1 cellular context compared by ENCODE assay signal in genomic region chr4:139083533-139084424, GRCh38.
TF ChIP-seq lines count a peak whose summit lies in the region.

No MANE protein-coding gene starts in this region.

TF ChIP-seq in HepG2, 621 proteins besides CTCF, POLR2A, EP300 and RAD21 (continued from another document and continues in another):
- TF ChIP-seq HIC2 (CRISPR knock-in tag; IDR thresholded peaks at IDR 0.05; ENCODE audit: low read depth) (0 out of 2 replicates have a peak, but pooled peaks have one; percentile 30), RBM39 (IDR thresholded peaks at IDR 0.05; ENCODE audit: low read depth, low read length, poor library complexity, severe bottlenecking) (peak; percentile 35), ZNF333 (CRISPR knock-in tag; IDR thresholded peaks at IDR 0.05; ENCODE audit: borderline replicate concordance) (peak; percentile 89; the same call in 1 of the 2 replicates), SALL2 (CRISPR knock-in tag; IDR thresholded peaks at IDR 0.05) (peak; percentile 60; the same call in 1 of the 2 replicates), ZNF790 (CRISPR knock-in tag; IDR thresholded peaks at IDR 0.05; ENCODE audit: borderline replicate concordance) (no peak), E2F1 (CRISPR knock-in tag; IDR thresholded peaks at IDR 0.05) (peak; percentile 57; the same call in 1 of the 2 replicates), ZNF350 (CRISPR knock-in tag; IDR thresholded peaks at IDR 0.05; ENCODE audit: borderline replicate concordance, low read depth) (peak; percentile 62; the same call in 1 of the 2 replicates), ZNF614 (CRISPR knock-in tag; IDR thresholded peaks at IDR 0.05; ENCODE audit: borderline replicate concordance) (peak; percentile 52; the same call in 1 of the 2 replicates), ZNF281 (CRISPR knock-in tag; IDR thresholded peaks at IDR 0.05; ENCODE audit: borderline replicate concordance) (peak; percentile 68), CREB1 (IDR thresholded peaks at IDR 0.05) (peak; percentile 66), CREB1 (CRISPR knock-in tag; IDR thresholded peaks at IDR 0.05) (no peak), ZNF670 (CRISPR knock-in tag; IDR thresholded peaks at IDR 0.05; ENCODE audit: borderline replicate concordance) (no peak), HNF4A (CRISPR knock-in tag; IDR thresholded peaks at IDR 0.05) (0 out of 2 replicates have a peak, but pooled peaks have one; percentile 6), TSC22D2 (CRISPR knock-in tag; IDR thresholded peaks at IDR 0.05; ENCODE audit: borderline replicate concordance) (no peak), ZNF691 (CRISPR knock-in tag; IDR thresholded peaks at IDR 0.05; ENCODE audit: borderline replicate concordance, low read depth) (0 out of 2 replicates have a peak, but pooled peaks have one; percentile 63), CHD4 (IDR thresholded peaks at IDR 0.05; ENCODE audit: borderline replicate concordance, low read length) (no peak), HINFP (CRISPR knock-in tag; IDR thresholded peaks at IDR 0.05; ENCODE audit: low read depth) (peak; percentile 50; the same call in 1 of the 2 replicates), ZNF761 (CRISPR knock-in tag; conservative IDR thresholded peaks at IDR 0.05) (peak; percentile 46; the same call in 1 of the 2 replicates), HNRNPK (IDR thresholded peaks at IDR 0.05; ENCODE audit: low read depth, low read length, poor library complexity, severe bottlenecking) (no peak), NFE2L1 (CRISPR knock-in tag; IDR thresholded peaks at IDR 0.05; ENCODE audit: borderline replicate concordance) (no peak), AKNA (CRISPR knock-in tag; IDR thresholded peaks at IDR 0.05; ENCODE audit: borderline replicate concordance) (peak; percentile 18; the same call in 1 of the 2 replicates), E2F2 (CRISPR knock-in tag; IDR thresholded peaks at IDR 0.05; ENCODE audit: borderline replicate concordance) (peak; percentile 15; the same call in 1 of the 2 replicates), FOSL1 (CRISPR knock-in tag; IDR thresholded peaks at IDR 0.05; ENCODE audit: borderline replicate concordance) (no peak), TBL1XR1 (IDR thresholded peaks at IDR 0.05; ENCODE audit: borderline replicate concordance, low read length, partially characterized antibody) (no peak), RXRB (CRISPR knock-in tag; IDR thresholded peaks at IDR 0.05; ENCODE audit: borderline replicate concordance) (no peak; the same call in 1 of the 2 replicates), NR0B2 (CRISPR knock-in tag; IDR thresholded peaks at IDR 0.05) (peak; percentile 88), ZNF652 (CRISPR knock-in tag; IDR thresholded peaks at IDR 0.05; ENCODE audit: borderline replicate concordance, low read depth) (no peak), ZNF609 (CRISPR knock-in tag; IDR thresholded peaks at IDR 0.05; ENCODE audit: borderline replicate concordance) (peak; percentile 38), ARID2 (CRISPR knock-in tag; IDR thresholded peaks at IDR 0.05; ENCODE audit: borderline replicate concordance) (no peak), NR2F6 (IDR thresholded peaks at IDR 0.05) (no peak), NR2F6 (CRISPR knock-in tag; IDR thresholded peaks at IDR 0.05) (peak; percentile 54), HOXA7 (CRISPR knock-in tag; IDR thresholded peaks at IDR 0.05) (0 out of 2 replicates have a peak, but pooled peaks have one; percentile 22), TCF7 (IDR thresholded peaks at IDR 0.05; ENCODE audit: low read depth) (no peak), ZNF224 (CRISPR knock-in tag; IDR thresholded peaks at IDR 0.05) (0 out of 2 replicates have a peak, but pooled peaks have one; percentile 14), SNAPC2 (CRISPR knock-in tag; IDR thresholded peaks at IDR 0.05) (no peak), ATAD3A (CRISPR knock-in tag; IDR thresholded peaks at IDR 0.05) (no peak), ZBTB38 (CRISPR knock-in tag; IDR thresholded peaks at IDR 0.05) (peak; percentile 69; the same call in 1 of the 2 replicates), HOXA3 (CRISPR knock-in tag; IDR thresholded peaks at IDR 0.05) (peak; percentile 88)
